19 cellular contexts compared by ENCODE assay signal in the genomic region with DNA sequence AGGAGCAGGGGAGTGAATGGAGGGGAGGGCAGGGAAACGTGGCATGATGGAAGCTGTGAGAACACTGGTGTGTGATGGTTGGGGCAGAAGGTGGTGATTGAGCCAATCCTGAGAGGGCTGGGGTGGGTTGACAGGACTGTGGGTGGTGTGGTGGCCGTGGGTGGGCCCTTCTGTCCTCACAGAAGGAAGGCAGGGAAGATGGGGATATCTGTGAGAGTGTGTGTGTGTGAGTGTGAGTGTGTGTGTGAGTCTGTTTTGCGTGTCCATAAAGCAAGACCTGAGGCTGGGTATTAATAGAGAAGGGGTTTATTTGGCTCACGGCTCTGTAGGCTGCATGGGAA. TPM values are rescaled to one million over a fixed set of nuclear protein-coding genes. Genes with fewer than 3 reads are reported as not detected.
"Had no signal": no experiment of that assay in that cellular context is flagged by ENCODE, and none has a peak within 500 bp of the region (broad histone marks: within the 10 kb centered on the region; RNA-seq: fewer than 3 reads in every experiment).

No MANE protein-coding gene starts in this region.

- H3K4me2 ChIP-seq: SK-N-SH had no signal

- H3K27ac ChIP-seq: cardiac muscle cell, prostate gland, right atrium auricular region, thoracic aorta, upper lobe of right lung had no signal

- H3K27me3 Mint-ChIP-seq: activated B cell treated with CpG ODN at 0.5 μM for 24 hours; activated CD8-positive, alpha-beta T cell treated with anti-CD3 and anti-CD28 coated beads for 36 hours had no signal

- DNase-seq: activated B cell treated with CpG ODN at 0.5 μM for 24 hours; activated CD4-positive, alpha-beta T cell treated with anti-CD3 and anti-CD28 coated beads for 4 hours; activated CD8-positive, alpha-beta T cell treated with anti-CD3 and anti-CD28 coated beads for 36 hours; activated naive CD4-positive, alpha-beta T cell treated with anti-CD3 and anti-CD28 coated beads for 36 hours; activated T-cell treated with anti-CD3 and anti-CD28 coated beads, Interleukin-2, amount 50 U/mL, for 1 hour; erythroblast; kidney; nephron progenitor cell; SK-N-SH; T-helper 9 cell; upper lobe of right lung had no signal

- H3K9me3 Mint-ChIP-seq: activated B cell treated with CpG ODN at 0.5 μM for 24 hours; activated CD8-positive, alpha-beta T cell treated with anti-CD3 and anti-CD28 coated beads for 36 hours; activated naive CD4-positive, alpha-beta T cell treated with anti-CD3 and anti-CD28 coated beads for 36 hours; activated T-helper 2 cell treated with anti-CD3 and anti-CD28 coated beads, Interferon-gamma antibody, Interleukin-2, Interleukin-4, amounts not matched to agents 10 μg/mL and 5 μg/mL and 100 μg/mL, durations not matched to agents 14 hours and 24 hours and 36 hours; nephron progenitor cell had no signal

- H3K9me3 ChIP-seq: prostate gland, right atrium auricular region, SK-N-SH, thoracic aorta, upper lobe of right lung had no signal

- H3K4me1 Mint-ChIP-seq: nephron progenitor cell had no signal

- H3K27me3 ChIP-seq: cardiac muscle cell, dorsolateral prefrontal cortex, right atrium auricular region, upper lobe of right lung had no signal

- H3K9ac ChIP-seq: SK-N-SH had no signal

- H3K4me3 ChIP-seq: cardiac muscle cell, prostate gland, right atrium auricular region, thoracic aorta, upper lobe of right lung had no signal

- H3K4me3 Mint-ChIP-seq: activated B cell treated with CpG ODN at 0.5 μM for 24 hours; activated CD8-positive, alpha-beta T cell treated with anti-CD3 and anti-CD28 coated beads for 36 hours; activated naive CD4-positive, alpha-beta T cell treated with anti-CD3 and anti-CD28 coated beads for 36 hours; nephron progenitor cell had no signal

- H3K4me1 ChIP-seq: prostate gland, right atrium auricular region, upper lobe of right lung had no signal

- H3K27ac Mint-ChIP-seq: activated B cell treated with CpG ODN at 0.5 μM for 24 hours; activated CD8-positive, alpha-beta T cell treated with anti-CD3 and anti-CD28 coated beads for 36 hours; activated naive CD4-positive, alpha-beta T cell treated with anti-CD3 and anti-CD28 coated beads for 36 hours; activated T-helper 2 cell treated with anti-CD3 and anti-CD28 coated beads, Interferon-gamma antibody, Interleukin-2, Interleukin-4, amounts not matched to agents 10 μg/mL and 5 μg/mL and 100 μg/mL, durations not matched to agents 14 hours and 24 hours and 36 hours; nephron progenitor cell had no signal

- ATAC-seq: activated CD8-positive, alpha-beta T cell treated with anti-CD3 and anti-CD28 coated beads for 36 hours; left lobe of liver; upper lobe of right lung had no signal

RNA-seq across cellular contexts. Expression of a gene that starts 48.6 kb away (rescaled TPM):
- total RNA-seq: activated B cell treated with CpG ODN at 0.5 μM for 24 hours; activated CD8-positive, alpha-beta T cell treated with anti-CD3 and anti-CD28 coated beads for 36 hours; activated naive CD4-positive, alpha-beta T cell treated with anti-CD3 and anti-CD28 coated beads for 36 hours; activated T-helper 2 cell treated with anti-CD3 and anti-CD28 coated beads, Interferon-gamma antibody, Interleukin-2, Interleukin-4, amounts not matched to agents 10 μg/mL and 5 μg/mL and 100 μg/mL, durations not matched to agents 14 hours and 24 hours and 36 hours; myocyte had no signal
